9 cellular contexts compared by ENCODE assay signal in genomic region chr10:79562135-79562756, GRCh38. TPM values are rescaled to one million over a fixed set of nuclear protein-coding genes. Genes with fewer than 3 reads are reported as not detected.
DNase-seq lines count a peak whose midpoint lies in the region; ATAC-seq and TF ChIP-seq lines count a peak whose summit lies in the region.
"Had no signal": no experiment of that assay in that cellular context is flagged by ENCODE, and none has a peak within 500 bp of the region (broad histone marks: within the 10 kb centered on the region; RNA-seq: fewer than 3 reads in every experiment).

No MANE protein-coding gene starts in this region.

- no peak overlapping the region for H3K4me3 ChIP-seq in CD8-positive, alpha-beta memory T cell (ENCODE audit: low read length)
- H3K4me3 ChIP-seq in SK-N-MC (no peak overlapping the region), adipocyte (ENCODE audit: low read length) (no peak overlapping the region), right atrium auricular region (no peak overlapping the region), sigmoid colon (no peak overlapping the region)

- TF ChIP-seq CTCF in right atrium auricular region (IDR thresholded peaks at IDR 0.05): peak; percentile 70 to 82
- peak in 3 of 4 experiments; percentile 31 to 63 (median 47) for TF ChIP-seq CTCF in sigmoid colon (IDR thresholded peaks at IDR 0.05)

- intact Hi-C loops in sigmoid colon (cut with DNase I): no loop called here

- no peaks in the 10 kb centered on the region for H3K36me3 ChIP-seq in CD8-positive, alpha-beta memory T cell (ENCODE audit: insufficient read depth, low read length)
- H3K36me3 ChIP-seq in SK-N-MC (ENCODE audit: insufficient read depth, low read length): no peaks in the 10 kb centered on the region
- no peaks in the 10 kb centered on the region for H3K36me3 ChIP-seq in adipocyte (ENCODE audit: control insufficient read depth, insufficient read depth, low read length, severe bottlenecking)
- no peaks in the 10 kb centered on the region for H3K36me3 ChIP-seq in right atrium auricular region
- no peaks in the 10 kb centered on the region for H3K36me3 ChIP-seq in sigmoid colon

- DNase-seq in CD8-positive, alpha-beta memory T cell: peak; percentile 31 to 69 (median 42)
- peak in 49 of 76 experiments; percentile 8 to 64 (median 30) for DNase-seq in HUDEP-2 (lab: John Stamatoyannopoulos, UW; ENCODE audit: unreplicated experiment in 76 of 76)
- DNase-seq in SK-N-MC (ENCODE audit: low read depth, low spot score): peak; percentile 0
- peak; percentile 80 for DNase-seq in adipocyte (ENCODE audit: low read depth)
- DNase-seq in right atrium auricular region (ENCODE audit: low spot score): no peak
- no peak for DNase-seq in sigmoid colon

- H3K27ac Mint-ChIP-seq in CD8-positive, alpha-beta memory T cell: no peak overlapping the region
- H3K27ac Mint-ChIP-seq: activated naive CD4-positive, alpha-beta T cell treated with anti-CD3 and anti-CD28 coated beads, Interleukin-2, amount 50 U/mL, for 24 hours had no signal

- peaks cover 8 to 16% of the 10 kb centered on the region in 2 donors for H3K27me3 Mint-ChIP-seq in CD8-positive, alpha-beta memory T cell

- H3K9ac ChIP-seq in SK-N-MC (ENCODE audit: insufficient read length) (no peak overlapping the region), adipocyte (ENCODE audit: low read length) (no peak overlapping the region)

- H3K4me1 Mint-ChIP-seq in CD8-positive, alpha-beta memory T cell: peaks cover 5 to 8% (median 6%) of the 10 kb centered on the region in 3 donors
- H3K4me1 Mint-ChIP-seq: activated naive CD4-positive, alpha-beta T cell treated with anti-CD3 and anti-CD28 coated beads, Interleukin-2, amount 50 U/mL, for 24 hours had no signal

- H3K9me3 ChIP-seq in CD8-positive, alpha-beta memory T cell (ENCODE audit: low read length): no peaks in the 10 kb centered on the region
- no peaks in the 10 kb centered on the region for H3K9me3 ChIP-seq in SK-N-MC (ENCODE audit: low read depth, low read length)
- H3K9me3 ChIP-seq in adipocyte (ENCODE audit: control insufficient read depth, low read length): no peaks in the 10 kb centered on the region
- H3K9me3 ChIP-seq in right atrium auricular region: no peaks in the 10 kb centered on the region
- no peaks in the 10 kb centered on the region for H3K9me3 ChIP-seq in sigmoid colon

- H3K4me1 ChIP-seq in CD8-positive, alpha-beta memory T cell (ENCODE audit: insufficient read depth, low read length): no peaks in the 10 kb centered on the region
- H3K4me1 ChIP-seq in adipocyte (ENCODE audit: control insufficient read depth, insufficient read depth, low read length): no peaks in the 10 kb centered on the region
- H3K4me1 ChIP-seq in right atrium auricular region: no peaks in the 10 kb centered on the region
- H3K4me1 ChIP-seq in sigmoid colon: peaks cover 0 to 5% (median 0%) of the 10 kb centered on the region in 4 donors

- no peak overlapping the region for H3K4me3 Mint-ChIP-seq in CD8-positive, alpha-beta memory T cell
- H3K4me3 Mint-ChIP-seq: activated naive CD4-positive, alpha-beta T cell treated with anti-CD3 and anti-CD28 coated beads, Interleukin-2, amount 50 U/mL, for 24 hours had no signal

- H3K36me3 Mint-ChIP-seq in CD8-positive, alpha-beta memory T cell: no peaks in the 10 kb centered on the region
- H3K36me3 Mint-ChIP-seq: activated naive CD4-positive, alpha-beta T cell treated with anti-CD3 and anti-CD28 coated beads, Interleukin-2, amount 50 U/mL, for 24 hours had no signal

- CTCF ChIA-PET in CD8-positive, alpha-beta memory T cell (lab: Charles Lee): interaction anchor here (1.0 kb wide), 1 partner anchor 485 kb away, joined by 3 read pairs; no protein-coding TSS in a partner anchor

- H3K27me3 ChIP-seq in CD8-positive, alpha-beta memory T cell (ENCODE audit: insufficient read depth, low read length, poor library complexity, severe bottlenecking): no peaks in the 10 kb centered on the region
- H3K27me3 ChIP-seq in adipocyte (replicated peaks; ENCODE audit: control insufficient read depth, insufficient read depth, low read length): peaks cover 40% of the 10 kb centered on the region
- H3K27me3 ChIP-seq in right atrium auricular region: no peaks in the 10 kb centered on the region
- peaks cover 0 to 5% (median 0%) of the 10 kb centered on the region in 3 donors for H3K27me3 ChIP-seq in sigmoid colon

- ATAC-seq in GM19463 (IDR thresholded peaks at IDR 0.05; ENCODE audit: unreplicated experiment): peak; percentile 76
- no peak for ATAC-seq in GM18517 (IDR thresholded peaks at IDR 0.05; ENCODE audit: unreplicated experiment)

- no peak overlapping the region for H3K27ac ChIP-seq in CD8-positive, alpha-beta memory T cell (ENCODE audit: low read depth, low read length)
- H3K27ac ChIP-seq in SK-N-MC (no peak overlapping the region), right atrium auricular region (no peak overlapping the region), sigmoid colon (no peak overlapping the region)

- H3K9me3 Mint-ChIP-seq in CD8-positive, alpha-beta memory T cell: no peaks in the 10 kb centered on the region
- H3K9me3 Mint-ChIP-seq: activated naive CD4-positive, alpha-beta T cell treated with anti-CD3 and anti-CD28 coated beads, Interleukin-2, amount 50 U/mL, for 24 hours had no signal

- POLR2A ChIA-PET in CD8-positive, alpha-beta memory T cell (lab: Charles Lee): no interaction called here

- TF ChIP-seq POLR2A in sigmoid colon (IDR thresholded peaks at IDR 0.05): no peak

- TF ChIP-seq EP300 in sigmoid colon (IDR thresholded peaks at IDR 0.05): no peak

- WGBS in sigmoid colon, 2 donors: 20 to 43% methylated on average over 17 of the region's 17 CpGs

RNA-seq across cellular contexts. Expression of gene SFTPA2, which starts 2.0 kb away (rescaled TPM):
- not detected for total RNA-seq in CD8-positive, alpha-beta memory T cell
- not detected for polyA plus RNA-seq in CD8-positive, alpha-beta memory T cell
- total RNA-seq in right atrium auricular region (under 1 TPM in 1 of 2 donors, not detected in 1; 0.19 TPM), sigmoid colon (not detected)
- polyA plus RNA-seq in sigmoid colon: 1 to 10 TPM; 1.4 to 6.0 (median 5.3) TPM

RNA-seq across cellular contexts. Expression of gene SFTPA1, which starts 48.5 kb away (rescaled TPM):
- not detected for total RNA-seq in CD8-positive, alpha-beta memory T cell
- not detected for polyA plus RNA-seq in CD8-positive, alpha-beta memory T cell
- total RNA-seq in right atrium auricular region (not detected), sigmoid colon (not detected)
- polyA plus RNA-seq in sigmoid colon: 1 to 10 TPM in 1 of 3 donors, under 1 TPM in 1, not detected in 1; 0.39 to 2.4 TPM

RNA-seq across cellular contexts. Expression of gene EIF5AL1, which starts 49.9 kb away (rescaled TPM):
- 1 to 10 TPM; 2.6 to 2.9 TPM for total RNA-seq in CD8-positive, alpha-beta memory T cell
- 0.16 TPM for polyA plus RNA-seq in CD8-positive, alpha-beta memory T cell
- total RNA-seq in right atrium auricular region (under 1 TPM in 1 of 2 donors, not detected in 1; 0.08 TPM), sigmoid colon (under 1 TPM; under 0.01 to 0.55 (median 0.15) TPM)
- polyA plus RNA-seq in sigmoid colon: under 1 TPM; under 0.01 to 0.63 (median 0.46) TPM

Comparison
In these comparisons a context has a peak if more than half of its experiments do, and no peak if none do; other contexts are left out.
1. DNase-seq: peak in CD8-positive, alpha-beta memory T cell (5 of 5), HUDEP-2 (49 of 76), SK-N-MC (single experiment) and adipocyte (single experiment); none in right atrium auricular region (single experiment) and sigmoid colon (single experiment).